ENCODE assay signal across 26 cellular contexts in genomic region chr13:79910869-79911540, GRCh38.
"Had no signal": no experiment of that assay in that cellular context is flagged by ENCODE, and none has a peak within 500 bp of the region (broad histone marks: within the 10 kb centered on the region; RNA-seq: fewer than 3 reads in every experiment).

No MANE protein-coding gene starts in this region.

- H3K4me3 ChIP-seq: adrenal gland, ascending aorta, hepatocyte, neural progenitor cell, spleen, thoracic aorta, upper lobe of left lung had no signal

- H3K9me3 Mint-ChIP-seq: activated T-cell treated with anti-CD3 and anti-CD28 coated beads, Interleukin-2, amount 50 U/mL, for 24 hours; dendritic cell treated with granulocyte-macrophage colony-stimulating factor and Interleukin-4, amounts not matched to agents 40 ng/mL and 50 ng/mL, for 4 days had no signal

- H3K27ac ChIP-seq: adrenal gland, ascending aorta, hepatocyte, neural progenitor cell, spleen, thoracic aorta, upper lobe of left lung had no signal

- H3K27ac Mint-ChIP-seq: activated B cell treated with CpG ODN at 0.5 μM for 24 hours; activated CD4-positive, alpha-beta T cell treated with anti-CD3 and anti-CD28 coated beads for 36 hours; activated naive CD8-positive, alpha-beta T cell; activated T-cell treated with anti-CD3 and anti-CD28 coated beads, Interleukin-2, amount 50 U/mL, for 24 hours; activated T-helper 17 cell treated with anti-CD3 and anti-CD28 coated beads, Interleukin-2, amount 50 U/mL, for 72 hours; dendritic cell treated with granulocyte-macrophage colony-stimulating factor and Interleukin-4, amounts not matched to agents 40 ng/mL and 50 ng/mL, for 4 days; immature natural killer cell; naive B cell; neural progenitor cell; T-helper 17 cell had no signal

- H3K79me2 ChIP-seq: hepatocyte had no signal

- H3K36me3 Mint-ChIP-seq: activated naive CD8-positive, alpha-beta T cell; immature natural killer cell; naive B cell had no signal

- H3K4me1 ChIP-seq: adrenal gland, ascending aorta, neural progenitor cell, upper lobe of left lung had no signal

- DNase-seq: activated B cell treated with CpG ODN at 0.5 μM for 24 hours; activated CD4-positive, alpha-beta T cell treated with anti-CD3 and anti-CD28 coated beads for 36 hours; activated CD4-positive, alpha-beta T cell treated with anti-CD3 and anti-CD28 coated beads, Interleukin-2, amount 50 U/mL, for 4 hours; activated CD8-positive, alpha-beta memory T cell treated with anti-CD3 and anti-CD28 coated beads for 24 hours; activated CD8-positive, alpha-beta memory T cell treated with anti-CD3 and anti-CD28 coated beads, Interleukin-2, amount 50 U/mL, for 4 hours; activated naive CD4-positive, alpha-beta T cell; activated T-cell treated with anti-CD3 and anti-CD28 coated beads, Interleukin-2, amount 50 U/mL, for 24 hours; adrenal gland; effector CD8-positive, alpha-beta T cell; erythroblast; glutamatergic neuron; immature natural killer cell; kidney glomerular epithelial cell; naive B cell; spleen; stimulated activated CD4-positive, alpha-beta T cell treated with anti-CD3 and anti-CD28 coated beads, Interleukin-4, amount 100 ng/mL, for 1 hour; stimulated activated naive CD4-positive, alpha-beta T cell; T-helper 17 cell; upper lobe of left lung had no signal

- H3K9ac ChIP-seq: neural progenitor cell had no signal

- H3K4me2 ChIP-seq: hepatocyte, neural progenitor cell had no signal

- H3K9me3 ChIP-seq: adrenal gland, ascending aorta, spleen, thoracic aorta, upper lobe of left lung had no signal

- H3K4me1 Mint-ChIP-seq: activated B cell treated with CpG ODN at 0.5 μM for 24 hours; activated CD4-positive, alpha-beta T cell treated with anti-CD3 and anti-CD28 coated beads for 36 hours; activated T-helper 17 cell treated with anti-CD3 and anti-CD28 coated beads, Interleukin-2, amount 50 U/mL, for 72 hours; immature natural killer cell; naive B cell; T-helper 17 cell had no signal

- H3K27me3 ChIP-seq: adrenal gland, ascending aorta, hepatocyte, neural progenitor cell, spleen, upper lobe of left lung had no signal

- H3K27me3 Mint-ChIP-seq: activated B cell treated with CpG ODN at 0.5 μM for 24 hours; activated CD4-positive, alpha-beta T cell treated with anti-CD3 and anti-CD28 coated beads for 36 hours; activated T-cell treated with anti-CD3 and anti-CD28 coated beads, Interleukin-2, amount 50 U/mL, for 24 hours; activated T-helper 17 cell treated with anti-CD3 and anti-CD28 coated beads, Interleukin-2, amount 50 U/mL, for 72 hours; dendritic cell treated with granulocyte-macrophage colony-stimulating factor and Interleukin-4, amounts not matched to agents 40 ng/mL and 50 ng/mL, for 4 days; naive B cell; T-helper 17 cell had no signal

- H3K4me3 Mint-ChIP-seq: activated B cell treated with CpG ODN at 0.5 μM for 24 hours; activated CD4-positive, alpha-beta T cell treated with anti-CD3 and anti-CD28 coated beads for 36 hours; activated naive CD8-positive, alpha-beta T cell; activated T-cell treated with anti-CD3 and anti-CD28 coated beads, Interleukin-2, amount 50 U/mL, for 24 hours; activated T-helper 17 cell treated with anti-CD3 and anti-CD28 coated beads, Interleukin-2, amount 50 U/mL, for 72 hours; dendritic cell treated with granulocyte-macrophage colony-stimulating factor and Interleukin-4, amounts not matched to agents 40 ng/mL and 50 ng/mL, for 4 days; immature natural killer cell; naive B cell; neural progenitor cell; T-helper 17 cell had no signal

- ATAC-seq: activated CD4-positive, alpha-beta T cell treated with anti-CD3 and anti-CD28 coated beads for 36 hours; activated T-helper 17 cell treated with anti-CD3 and anti-CD28 coated beads, Interleukin-2, amount 50 U/mL, for 72 hours; T-helper 17 cell had no signal

- H2AFZ ChIP-seq: hepatocyte, neural progenitor cell had no signal

- H3K36me3 ChIP-seq: adrenal gland, ascending aorta, neural progenitor cell, spleen, thoracic aorta, upper lobe of left lung had no signal
